ENCODE assay signal across 9 cellular contexts in genomic region chr17:2689411-2690164, GRCh38. TPM values are rescaled to one million over a fixed set of nuclear protein-coding genes. Genes with fewer than 3 reads are reported as not detected.
A peak's percentile ranks its signal among the peaks of the same experiment; 100 is the strongest.
DNase-seq lines count a peak whose midpoint lies in the region; ATAC-seq and TF ChIP-seq lines count a peak whose summit lies in the region.
"Had no signal": no experiment of that assay in that cellular context is flagged by ENCODE, and none has a peak within 500 bp of the region (broad histone marks: within the 10 kb centered on the region; RNA-seq: fewer than 3 reads in every experiment).

No MANE protein-coding gene starts in this region.

- H3K4me1 ChIP-seq in OCI-LY1 (ENCODE audit: insufficient read depth, low read length, severe bottlenecking) (peaks cover 30% of the 10 kb centered on the region), endodermal cell (ENCODE audit: control insufficient read depth, insufficient read depth, low read length) (no peaks in the 10 kb centered on the region), PC-3 (ENCODE audit: insufficient read depth, low read length) (no peaks in the 10 kb centered on the region)

- H3K4me1 Mint-ChIP-seq in endodermal cell (peaks cover 7% of the 10 kb centered on the region), neural crest cell (peaks cover 9% of the 10 kb centered on the region)

- peak overlapping the region; percentile 39; the same call in 1 of the 2 replicates for H3K9ac ChIP-seq in OCI-LY1 (ENCODE audit: low read length)
- H3K9ac ChIP-seq in endodermal cell (ENCODE audit: extremely low read depth, low read length, poor library complexity, severe bottlenecking), result no peak overlapping the region
- no peak overlapping the region for H3K9ac ChIP-seq in PC-3 (ENCODE audit: low read length)

- DNase-seq in COLO668 (lab: John Stamatoyannopoulos, UW; ENCODE audit: unreplicated experiment) (peak; percentile 57), endodermal cell (peak; percentile 58), neural crest cell (ENCODE audit: low read depth, low spot score) (no peak), PC-3 (no peak)

- H3K27ac ChIP-seq in OCI-LY1 (ENCODE audit: low read depth, low read length, poor library complexity, severe bottlenecking) (peak overlapping the region; percentile 71), endodermal cell (ENCODE audit: low read depth, low read length) (peak overlapping the region; percentile 38), PC-3 (ENCODE audit: low read length) (no peak overlapping the region)

- CTCF ChIA-PET in PC-3 (lab: Charles Lee), result no interaction called here

- no peaks in the 10 kb centered on the region for H4K20me1 ChIP-seq in OCI-LY1 (ENCODE audit: insufficient read depth, low read length)
- no peaks in the 10 kb centered on the region for H4K20me1 ChIP-seq in PC-3 (ENCODE audit: low read length)

- ATAC-seq in GM21576 (IDR thresholded peaks at IDR 0.05; ENCODE audit: unreplicated experiment), result no peak
- no peak for ATAC-seq in GM19455 (IDR thresholded peaks at IDR 0.05; ENCODE audit: unreplicated experiment)
- no peak for ATAC-seq in GM18870 (IDR thresholded peaks at IDR 0.05; ENCODE audit: unreplicated experiment)
- no peak for ATAC-seq in PC-3

- peak overlapping the region; percentile 15 for H3K4me3 ChIP-seq in OCI-LY1 (ENCODE audit: low read depth, low read length, poor library complexity, severe bottlenecking)
- no peak overlapping the region for H3K4me3 ChIP-seq in endodermal cell (ENCODE audit: low read length)
- H3K4me3 ChIP-seq in PC-3 (ENCODE audit: low read length), result no peak overlapping the region

- H3K36me3 Mint-ChIP-seq in endodermal cell (ENCODE audit: low read depth), result peaks cover 11% of the 10 kb centered on the region
- H3K36me3 Mint-ChIP-seq in neural crest cell (ENCODE audit: low read depth), result no peaks in the 10 kb centered on the region

- no TSS peak for BruUV-seq in PC-3 (replicated peaks; lab: Mats Ljungman, UMichigan)

- H3K27me3 Mint-ChIP-seq in endodermal cell (ENCODE audit: insufficient read depth) (no peaks in the 10 kb centered on the region), neural crest cell (ENCODE audit: low read depth) (peaks cover 9% of the 10 kb centered on the region)

- POLR2A ChIA-PET in PC-3 (lab: Charles Lee; ENCODE audit: unreplicated experiment), result no interaction called here

- H3K9me3 Mint-ChIP-seq in endodermal cell (no peaks in the 10 kb centered on the region), neural crest cell (no peaks in the 10 kb centered on the region)

- H3K4me3 Mint-ChIP-seq in endodermal cell, result no peak overlapping the region
- H3K4me3 Mint-ChIP-seq in neural crest cell, result peak overlapping the region; percentile 51

- H3F3A ChIP-seq in OCI-LY1 (ENCODE audit: insufficient read depth, low read length) (no peaks in the 10 kb centered on the region), PC-3 (ENCODE audit: low read length, unreplicated experiment) (no peaks in the 10 kb centered on the region)

- H3K4me2 ChIP-seq in OCI-LY1 (ENCODE audit: low read length) (peak overlapping the region; percentile 41), PC-3 (ENCODE audit: low read length) (no peak overlapping the region)

- H3K27ac Mint-ChIP-seq in endodermal cell (peak overlapping the region; percentile 80), neural crest cell (ENCODE audit: unreplicated experiment) (peak overlapping the region; percentile 67)

- H3K9me3 ChIP-seq in OCI-LY1 (ENCODE audit: low read length) (no peaks in the 10 kb centered on the region), endodermal cell (ENCODE audit: control insufficient read depth, low read length) (no peaks in the 10 kb centered on the region), PC-3 (ENCODE audit: low read length) (no peaks in the 10 kb centered on the region)

- H3K36me3 ChIP-seq in OCI-LY1 (ENCODE audit: insufficient read depth, low read length) (peaks cover 44% of the 10 kb centered on the region), endodermal cell (ENCODE audit: control insufficient read depth, insufficient read depth, low read length) (peaks cover 10% of the 10 kb centered on the region), PC-3 (ENCODE audit: low read depth, low read length) (no peaks in the 10 kb centered on the region; the same call in 1 of the 2 replicates)

- intact Hi-C loops in PC-3 (cut with micrococcal nuclease), result no loop called here

- no peaks in the 10 kb centered on the region for H3K9me2 ChIP-seq in OCI-LY1 (ENCODE audit: low read depth, low read length)
- no peaks in the 10 kb centered on the region for H3K9me2 ChIP-seq in PC-3 (replicated peaks; ENCODE audit: low read length)

- H2AFZ ChIP-seq in OCI-LY1 (ENCODE audit: low read length) (no peak overlapping the region), PC-3 (ENCODE audit: low read length) (no peak overlapping the region)

- H3K79me2 ChIP-seq in OCI-LY1 (ENCODE audit: insufficient read depth, low read length) (no peaks in the 10 kb centered on the region), PC-3 (ENCODE audit: low read length) (no peaks in the 10 kb centered on the region)

- WGBS in endodermal cell (ENCODE audit: insufficient coverage in 1 of 2, insufficient read length in 1 of 2), 2 experiments, result 93 to 95% methylated on average over 19 to 40 of the region's 40 CpGs

- TF ChIP-seq CTCF in OCI-LY1 (IDR thresholded peaks at IDR 0.05; ENCODE audit: low read length) (no peak), endodermal cell (conservative IDR thresholded peaks at IDR 0.05) (no peak), neural crest cell (conservative IDR thresholded peaks at IDR 0.05) (no peak), PC-3 (conservative IDR thresholded peaks at IDR 0.05; ENCODE audit: low read depth, low read length) (no peak)

- H3K27me3 ChIP-seq in OCI-LY1 (ENCODE audit: insufficient read depth, low read length), result no peaks in the 10 kb centered on the region
- no peaks in the 10 kb centered on the region for H3K27me3 ChIP-seq in endodermal cell (ENCODE audit: control insufficient read depth, insufficient read depth, low read length, poor library complexity, severe bottlenecking)
- no peaks in the 10 kb centered on the region for H3K27me3 ChIP-seq in PC-3 (ENCODE audit: low read length)

RNA-seq across cellular contexts. Expression of gene CLUH, which starts 22.0 kb away (rescaled TPM):
- total RNA-seq in endodermal cell (10 to 100 TPM; 55.5 to 61.8 TPM), neural crest cell (59.4 and 59.6 TPM in 2 replicates), PC-3 (2014; rRNA removed) (108 and 148 TPM in 2 replicates)
- polyA plus RNA-seq in endodermal cell (2013, experiment 1 of 2), result 27.4 TPM
- 21.7 TPM for polyA plus RNA-seq in endodermal cell (2013, experiment 2 of 2)

RNA-seq across cellular contexts. Expression of gene CCDC92B, which starts 59.9 kb away (rescaled TPM):
- total RNA-seq in endodermal cell (1 to 10 TPM; 4.3 to 5.8 TPM), neural crest cell (0.35 and 0.48 TPM in 2 replicates), PC-3 (2014; rRNA removed) (not detected in 2 replicates)
- 1.2 TPM for polyA plus RNA-seq in endodermal cell (2013, experiment 1 of 2)
- polyA plus RNA-seq in endodermal cell (2013, experiment 2 of 2), result 0.87 TPM
- total RNA-seq: pulmonary artery endothelial cell had no signal

Comparison
In these comparisons a context has a peak if more than half of its experiments do, and no peak if none do; other contexts are left out.
1. DNase-seq: peak in COLO668 (single experiment) and endodermal cell (single experiment); none in neural crest cell (single experiment) and PC-3 (single experiment).